Comparison of ENCODE assay signal across 9 cellular contexts in the genomic region with DNA sequence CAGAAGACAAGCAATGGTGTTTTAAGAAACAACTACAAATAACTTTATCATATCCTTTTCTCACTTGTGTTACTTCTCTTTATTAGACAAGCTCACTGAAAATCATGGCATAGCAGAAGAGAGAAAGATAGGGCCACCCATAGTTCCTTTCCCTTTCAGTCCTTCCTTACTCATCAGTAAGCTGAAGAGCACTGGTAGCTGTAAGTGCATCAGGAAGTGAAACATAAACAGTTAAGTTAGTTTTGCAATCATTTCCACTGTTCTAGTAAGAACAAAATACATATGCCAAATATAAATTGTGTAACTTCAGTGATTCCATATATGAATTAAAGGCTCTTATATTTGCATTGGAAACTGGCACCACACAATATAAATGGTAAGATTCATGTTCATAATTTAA.
A peak's percentile ranks its signal among the peaks of the same experiment; 100 is the strongest.
DNase-seq lines count a peak whose midpoint lies in the region; ATAC-seq and TF ChIP-seq lines count a peak whose summit lies in the region.
"Had no signal": no experiment of that assay in that cellular context is flagged by ENCODE, and none has a peak within 500 bp of the region (broad histone marks: within the 10 kb centered on the region; RNA-seq: fewer than 3 reads in every experiment).

No MANE protein-coding gene starts in this region.

- no peak for DNase-seq in esophagus muscularis mucosa (ENCODE audit: extremely low spot score)
- no peak for DNase-seq in activated effector memory CD4-positive, alpha-beta T cell treated with anti-CD3 and anti-CD28 coated beads, Interleukin-2, amount 50 U/mL, for 16 hours
- no peak for DNase-seq in mucosa of gallbladder (ENCODE audit: low spot score)
- DNase-seq in SHP77 (lab: John Stamatoyannopoulos, UW) = no peak
- no peak for DNase-seq in CD14-positive monocyte (ENCODE audit: low spot score)

- H3K9me3 ChIP-seq in esophagus muscularis mucosa = no peaks in the 10 kb centered on the region

- no peaks in the 10 kb centered on the region for H3K36me3 ChIP-seq in ACC112 (ENCODE audit: insufficient read depth, low read length)
- no peaks in the 10 kb centered on the region for H3K36me3 ChIP-seq in esophagus muscularis mucosa

- peaks cover 46% of the 10 kb centered on the region for H3K4me1 ChIP-seq in ACC112 (ENCODE audit: control insufficient read depth, insufficient read depth, low read length, unreplicated experiment)
- peaks cover 6 to 15% (median 10%) of the 10 kb centered on the region in 4 donors for H3K4me1 ChIP-seq in esophagus muscularis mucosa

- H3K9me3 Mint-ChIP-seq in CD14-positive monocyte = peaks cover 0 to 13% (median 7%) of the 10 kb centered on the region in 7 donors

- TF ChIP-seq EP300 in esophagus muscularis mucosa (IDR thresholded peaks at IDR 0.05) = no peak

- H3K27ac Mint-ChIP-seq in CD14-positive monocyte = peak overlapping the region in 3 of 7 donors; percentile 11 to 69 (median 67)
- H3K27ac Mint-ChIP-seq: B cell had no signal

- no peak overlapping the region for H2AFZ ChIP-seq in ACC112 (ENCODE audit: low read length, unreplicated experiment)

- H3K4me3 ChIP-seq in ACC112 (ENCODE audit: low read depth, low read length) = no peak overlapping the region
- no peak overlapping the region for H3K4me3 ChIP-seq in esophagus muscularis mucosa

- intact Hi-C loops in esophagus muscularis mucosa (cut with DNase I) = no loop called here
- intact Hi-C loops in CD14-positive monocyte (cut with micrococcal nuclease) = no loop called here

- no peaks in the 10 kb centered on the region for H3K27me3 Mint-ChIP-seq in CD14-positive monocyte (ENCODE audit: low read depth in 3 of 3)
- H3K27me3 Mint-ChIP-seq: B cell had no signal

- peak; percentile 90 for ATAC-seq in GM19468 (IDR thresholded peaks at IDR 0.05; ENCODE audit: extremely low read depth, unreplicated experiment)
- peak; percentile 87 for ATAC-seq in HG03457 (IDR thresholded peaks at IDR 0.05; ENCODE audit: unreplicated experiment)

- no peak for TF ChIP-seq POLR2A in esophagus muscularis mucosa (IDR thresholded peaks at IDR 0.05; ENCODE audit: low read depth)

- no peaks in the 10 kb centered on the region for H3K27me3 ChIP-seq in ACC112 (ENCODE audit: insufficient read depth, low read length)
- no peaks in the 10 kb centered on the region for H3K27me3 ChIP-seq in esophagus muscularis mucosa

- no peak for TF ChIP-seq CTCF in esophagus muscularis mucosa (IDR thresholded peaks at IDR 0.05)
- TF ChIP-seq CTCF in CD14-positive monocyte (IDR thresholded peaks at IDR 0.05) = no peak

- H3K4me3 Mint-ChIP-seq in CD14-positive monocyte = no peak overlapping the region
- H3K4me3 Mint-ChIP-seq: B cell had no signal

- H3K27ac ChIP-seq in ACC112 (ENCODE audit: low read depth, low read length) = peak overlapping the region; percentile 91
- peak overlapping the region; percentile 20 to 55 (median 52) for H3K27ac ChIP-seq in esophagus muscularis mucosa (replicated peaks in 1 of 4)

- H3K79me2 ChIP-seq in ACC112 (ENCODE audit: control insufficient read depth, insufficient read depth, low read length, unreplicated experiment) = no peaks in the 10 kb centered on the region

- peaks cover 34% of the 10 kb centered on the region for H3K4me1 Mint-ChIP-seq in CD14-positive monocyte

- peaks cover 0 to under 1% of the 10 kb centered on the region in 2 donors for H3K36me3 Mint-ChIP-seq in CD14-positive monocyte
